In the genomic region with DNA sequence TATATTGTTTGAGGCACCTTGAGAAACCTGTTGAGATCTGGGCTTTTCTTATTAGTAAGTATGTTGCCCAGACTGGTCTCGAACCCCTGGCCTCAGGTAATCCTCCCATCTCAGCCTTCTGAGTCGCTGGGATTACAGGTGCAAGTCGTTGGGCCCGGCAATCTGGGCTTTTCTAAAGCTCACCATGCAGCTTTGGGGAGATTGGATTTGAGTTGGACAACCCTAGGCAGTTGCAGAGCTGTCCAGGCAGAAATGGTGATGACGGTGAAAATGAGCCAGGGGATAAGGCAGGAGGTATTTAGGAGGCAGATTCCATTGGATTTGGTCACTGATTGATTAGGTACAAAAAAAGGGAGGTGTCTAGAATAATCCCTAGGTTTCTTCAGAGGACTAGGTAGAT, we compare ENCODE assay signal across 10 cellular contexts.
"Had no signal": no experiment of that assay in that cellular context is flagged by ENCODE, and none has a peak within 500 bp of the region (broad histone marks: within the 10 kb centered on the region; RNA-seq: fewer than 3 reads in every experiment).

No MANE protein-coding gene starts in this region.

- H3K27me3 Mint-ChIP-seq: IgD-negative memory B cell had no signal

- H3K4me3 ChIP-seq: GM23248, HAP-1 had no signal

- ATAC-seq: HCT116, HepG2 had no signal

- H3K4me3 Mint-ChIP-seq: HFFc6, IgD-negative memory B cell had no signal

- H3K36me3 ChIP-seq: HAP-1 had no signal

- H3K27ac Mint-ChIP-seq: HFFc6, IgD-negative memory B cell had no signal

- DNase-seq: GM23248, GOT3, H7, HFFc6, KBM-7 had no signal

- H3K27ac ChIP-seq: GM23248, HL-60 had no signal

- H3K9me3 ChIP-seq: HAP-1 had no signal

- H3K9me3 Mint-ChIP-seq: HFFc6, IgD-negative memory B cell had no signal
